9 cellular contexts compared by ENCODE assay signal in the genomic region with DNA sequence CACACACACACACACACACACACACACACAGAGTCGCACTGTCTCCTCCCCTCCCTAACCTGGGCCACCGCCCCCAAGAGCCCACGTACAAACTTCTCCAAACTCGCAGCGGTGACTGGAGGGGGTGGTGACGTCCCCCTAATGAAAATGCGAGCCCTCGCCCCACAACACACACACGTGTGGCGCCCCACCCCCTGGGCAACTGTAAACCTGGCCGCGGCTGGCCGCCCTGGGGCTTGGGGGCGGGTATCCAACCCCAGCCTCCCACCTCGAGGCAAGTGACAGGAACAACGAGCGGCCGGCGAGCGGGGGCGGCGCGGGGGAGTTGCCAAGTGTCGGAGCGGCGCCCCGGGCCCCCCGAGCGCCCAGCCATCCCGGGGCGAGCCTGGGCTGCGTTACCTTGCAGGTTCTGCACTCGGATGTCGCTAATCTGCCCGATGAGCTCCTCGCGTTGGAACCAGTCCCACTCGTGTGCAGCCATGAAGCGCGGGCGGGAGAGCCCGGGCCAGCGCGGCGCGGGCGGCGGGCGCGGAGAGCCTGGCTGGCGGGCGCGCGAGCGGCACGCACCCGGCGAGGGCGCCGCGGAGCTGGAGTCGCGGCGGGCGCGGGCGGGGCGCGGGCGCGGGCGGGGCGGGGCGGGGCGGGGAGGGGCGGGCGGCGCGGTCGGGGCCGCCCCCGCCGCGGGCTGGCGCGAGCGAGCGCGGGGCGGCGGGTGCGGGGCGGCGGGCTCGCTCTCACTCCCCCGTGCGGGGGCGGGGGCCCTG. TPM values are rescaled to one million over a fixed set of nuclear protein-coding genes. Genes with fewer than 3 reads are reported as not detected.
A peak's percentile ranks its signal among the peaks of the same experiment; 100 is the strongest.
DNase-seq lines count a peak whose midpoint lies in the region; ATAC-seq, FAIRE-seq and TF ChIP-seq lines count a peak whose summit lies in the region.
"Had no signal": no experiment of that assay in that cellular context is flagged by ENCODE, and none has a peak within 500 bp of the region (broad histone marks: within the 10 kb centered on the region; RNA-seq: fewer than 3 reads in every experiment).

A gene with protein sequence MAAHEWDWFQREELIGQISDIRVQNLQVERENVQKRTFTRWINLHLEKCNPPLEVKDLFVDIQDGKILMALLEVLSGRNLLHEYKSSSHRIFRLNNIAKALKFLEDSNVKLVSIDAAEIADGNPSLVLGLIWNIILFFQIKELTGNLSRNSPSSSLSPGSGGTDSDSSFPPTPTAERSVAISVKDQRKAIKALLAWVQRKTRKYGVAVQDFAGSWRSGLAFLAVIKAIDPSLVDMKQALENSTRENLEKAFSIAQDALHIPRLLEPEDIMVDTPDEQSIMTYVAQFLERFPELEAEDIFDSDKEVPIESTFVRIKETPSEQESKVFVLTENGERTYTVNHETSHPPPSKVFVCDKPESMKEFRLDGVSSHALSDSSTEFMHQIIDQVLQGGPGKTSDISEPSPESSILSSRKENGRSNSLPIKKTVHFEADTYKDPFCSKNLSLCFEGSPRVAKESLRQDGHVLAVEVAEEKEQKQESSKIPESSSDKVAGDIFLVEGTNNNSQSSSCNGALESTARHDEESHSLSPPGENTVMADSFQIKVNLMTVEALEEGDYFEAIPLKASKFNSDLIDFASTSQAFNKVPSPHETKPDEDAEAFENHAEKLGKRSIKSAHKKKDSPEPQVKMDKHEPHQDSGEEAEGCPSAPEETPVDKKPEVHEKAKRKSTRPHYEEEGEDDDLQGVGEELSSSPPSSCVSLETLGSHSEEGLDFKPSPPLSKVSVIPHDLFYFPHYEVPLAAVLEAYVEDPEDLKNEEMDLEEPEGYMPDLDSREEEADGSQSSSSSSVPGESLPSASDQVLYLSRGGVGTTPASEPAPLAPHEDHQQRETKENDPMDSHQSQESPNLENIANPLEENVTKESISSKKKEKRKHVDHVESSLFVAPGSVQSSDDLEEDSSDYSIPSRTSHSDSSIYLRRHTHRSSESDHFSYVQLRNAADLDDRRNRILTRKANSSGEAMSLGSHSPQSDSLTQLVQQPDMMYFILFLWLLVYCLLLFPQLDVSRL (minus strand): TSS at position 597 of the 764 bp plus-strand sequence. CDS start 116 bp downstream, at position 481.

- no peak for FAIRE-seq in K562 (lab: Jason Lieb, UNC)
- FAIRE-seq: A204.1 had no signal

- TF ChIP-seq RAD21 in K562 (CRISPR knock-in tag; conservative IDR thresholded peaks at IDR 0.05 in 1 of 2, IDR thresholded peaks at IDR 0.05 in 1 of 2), result no peak

- H3K27me3 ChIP-seq in RWPE2 (ENCODE audit: insufficient read depth, poor library complexity, severe bottlenecking) (no peaks in the 10 kb centered on the region), K562 (ENCODE audit: control insufficient read depth in 2 of 2, insufficient read depth in 2 of 2, low read length in 2 of 2) (peaks cover 0 to 37% of the 10 kb centered on the region in 2 experiments; a peak in 3 of 5 replicates), smooth muscle cell (ENCODE audit: low read depth) (no peaks in the 10 kb centered on the region)

- H3K27ac ChIP-seq in RWPE2 (ENCODE audit: poor library complexity, severe bottlenecking) (no peak within 1 kb of the TSS), K562 (ENCODE audit: extremely low read depth, low read depth, low read length) (no peak within 1 kb of the TSS), smooth muscle cell (ENCODE audit: low read depth) (no peak within 1 kb of the TSS)

- H3K4me3 ChIP-seq in RWPE2 (ENCODE audit: severe bottlenecking) (peak within 1 kb of the TSS; percentile 91), K562 (peak within 1 kb of the TSS; percentile 41), smooth muscle cell (peak within 1 kb of the TSS; percentile 70)

- CTCF ChIA-PET in K562 (lab: Yijun Ruan, JAX; ENCODE audit: low intra/inter-chr PET ratio), result no interaction called here

- WGBS in K562 (ENCODE audit: insufficient coverage, low coverage, missing lambda C conversion rate), result 0% methylated on average over 4 of the region's 98 CpGs
- WGBS in smooth muscle cell (ENCODE audit: low lambda C conversion rate), result 2% methylated on average over 67 of the region's 98 CpGs

- peak; percentile 40 for ATAC-seq in HG02884 (IDR thresholded peaks at IDR 0.05; ENCODE audit: unreplicated experiment)
- ATAC-seq in RWPE2 (ENCODE audit: low read depth), result 0 out of 3 replicates have a peak, but pooled peaks have one; percentile 4
- peak; percentile 83 for ATAC-seq in K562
- ATAC-seq in GM18519 (IDR thresholded peaks at IDR 0.05; ENCODE audit: low FRiP score, unreplicated experiment), result no peak

- no peak for TF ChIP-seq POLR2A in K562 (conservative IDR thresholded peaks at IDR 0.05)

- H2AFZ ChIP-seq in K562 (ENCODE audit: low read depth, low read length), result peak within 1 kb of the TSS; percentile 66; the same call in 1 of the 2 replicates
- H2AFZ ChIP-seq in smooth muscle cell (ENCODE audit: low read depth), result peak within 1 kb of the TSS; percentile 98

- no peaks in the 10 kb centered on the region for H3K9me1 ChIP-seq in K562 (ENCODE audit: control insufficient read depth, insufficient read depth, low read length)

- H3F3A ChIP-seq in smooth muscle cell (ENCODE audit: low read depth), result no peaks in the 10 kb centered on the region

- in situ Hi-C loops in K562 (cut with MboI), result no loop called here

- BruUV-seq in K562 (replicated peaks; lab: Mats Ljungman, UMichigan), result no TSS peak

- H3K79me2 ChIP-seq in K562 (ENCODE audit: control insufficient read depth, insufficient read depth, low read length) (no peaks in the 10 kb centered on the region), smooth muscle cell (ENCODE audit: low read depth) (no peaks in the 10 kb centered on the region)

- TF ChIP-seq EP300 in K562 (IDR thresholded peaks at IDR 0.05; ENCODE audit: low read length), result no peak

- H3K9me3 ChIP-seq in RWPE2 (ENCODE audit: severe bottlenecking), result no peaks in the 10 kb centered on the region
- no peaks in the 10 kb centered on the region for H3K9me3 ChIP-seq in K562 (replicated peaks; ENCODE audit: control insufficient read depth, insufficient read depth, low read depth, low read length)
- no peaks in the 10 kb centered on the region for H3K9me3 ChIP-seq in smooth muscle cell (replicated peaks; ENCODE audit: low read depth)

- TF ChIP-seq CTCF in RWPE2 (IDR thresholded peaks at IDR 0.05; ENCODE audit: poor library complexity, severe bottlenecking) (peak; percentile 7), K562 (IDR thresholded peaks at IDR 0.05 in 2 of 3, conservative IDR thresholded peaks at IDR 0.05 in 1 of 3; ENCODE audit: insufficient read depth in 2 of 3, low read depth in 1 of 3, low read length in 3 of 3) (no peak), smooth muscle cell (IDR thresholded peaks at IDR 0.05; ENCODE audit: borderline replicate concordance, insufficient read depth, poor library complexity, severe bottlenecking) (no peak)

- H3K4me2 ChIP-seq in K562 (ENCODE audit: insufficient read depth, low read length) (peak within 1 kb of the TSS; percentile 66), smooth muscle cell (peak within 1 kb of the TSS; percentile 100)

- intact Hi-C loops in K562 (cut with micrococcal nuclease), result no loop called here

- H3K9ac ChIP-seq in K562 (ENCODE audit: insufficient read depth in 1 of 2, low read depth in 2 of 2, low read length in 2 of 2) (peak within 1 kb of the TSS in 1 of 2 experiments; percentile 85; a peak in 2 of 4 replicates), smooth muscle cell (ENCODE audit: low read depth) (no peak within 1 kb of the TSS)

- H3K4me1 ChIP-seq in RWPE2 (ENCODE audit: insufficient read depth, poor library complexity, severe bottlenecking), result peaks cover 38% of the 10 kb centered on the region
- H3K4me1 ChIP-seq in K562 (replicated peaks in 1 of 2; ENCODE audit: control insufficient read depth in 2 of 2, insufficient read depth in 2 of 2, low read length in 2 of 2), result peaks cover 0 to 12% of the 10 kb centered on the region in 2 experiments; a peak in 2 of 5 replicates
- H3K4me1 ChIP-seq in smooth muscle cell (ENCODE audit: low read depth), result no peaks in the 10 kb centered on the region

- H4K20me1 ChIP-seq in K562 (replicated peaks; ENCODE audit: control insufficient read depth, insufficient read depth, low read length) (no peaks in the 10 kb centered on the region), smooth muscle cell (ENCODE audit: low read depth) (no peaks in the 10 kb centered on the region)

- DNase-seq in DMS 273 (lab: John Stamatoyannopoulos, UW; ENCODE audit: unreplicated experiment) (peak; percentile 79), DMS 273 treated with DMSO at 0.1 percent for 48 hours (lab: John Stamatoyannopoulos, UW) (no peak), RWPE2 (ENCODE audit: low spot score) (no peak), K562 (ENCODE audit: extremely low read depth in 1 of 4, low spot score in 3 of 4) (peak; percentile 23 to 87 (median 78)), iPS-NIHi11 (ENCODE audit: low spot score) (peak; percentile 94), smooth muscle cell (lab: John Stamatoyannopoulos, UW; ENCODE audit: unreplicated experiment) (no peak)

- H3K36me3 ChIP-seq in RWPE2 (ENCODE audit: low read depth), result no peaks in the 10 kb centered on the region
- H3K36me3 ChIP-seq in K562 (ENCODE audit: control insufficient read depth, insufficient read depth, low read length), result no peaks in the 10 kb centered on the region
- H3K36me3 ChIP-seq in smooth muscle cell (ENCODE audit: low read depth), result no peaks in the 10 kb centered on the region

- POLR2A ChIA-PET in K562 (lab: Yijun Ruan, JAX), result no interaction called here

TF ChIP-seq in K562, 482 proteins besides CTCF, POLR2A, EP300 and RAD21 (continues in another document):
- TF ChIP-seq L3MBTL2 (IDR thresholded peaks at IDR 0.05) (0 out of 2 replicates have a peak, but pooled peaks have one; percentile 15), FOXA1 (IDR thresholded peaks at IDR 0.05; ENCODE audit: borderline replicate concordance) (no peak)

RNA-seq across cellular contexts. Expression of the gene that starts here (rescaled TPM):
- total RNA-seq in K562 (2011; cell fraction: chromatin; rRNA removed; ENCODE audit: low replicate concordance), result 0.37 and 1.2 TPM in 2 replicates
- total RNA-seq in K562 (2011; cell fraction: nucleolus; rRNA removed), result 0.17 and 0.39 TPM in 2 replicates
- total RNA-seq in K562 (2011; cell fraction: nucleoplasm; rRNA removed), result 0.15 and 0.51 TPM in 2 replicates
- total RNA-seq in K562 (2014; rRNA removed) (under 0.01 TPM in 1 of 2 replicates, not detected in the other), K562 (2014; rRNA removed; fragmentation: Illumina TruSeq; extraction: Trizol) (0.04 and 0.06 TPM in 2 replicates), K562 (2015; rRNA removed; fragmentation: Illumina TruSeq; extraction: Trizol) (not detected in 2 replicates), K562 (2021) (0.09 and 0.18 TPM in 2 replicates), smooth muscle cell (2.8 and 3.5 TPM in 2 replicates)
- polyA plus RNA-seq in K562 (2011; rRNA removed) (0.11 and 0.14 TPM in 2 replicates), K562 (2014; fragmentation: Illumina TruSeq; extraction: Trizol) (0.07 and 0.10 TPM in 2 replicates), K562 (2014; fragmentation: Nextera tagmentation; extraction: Ambion mirVana) (not detected), K562 (2014; rRNA removed) (0.01 TPM in 2 replicates), smooth muscle cell (1.3 and 3.9 TPM in 2 replicates)
- 0.01 and 0.06 TPM in 2 replicates for polyA plus RNA-seq in K562 (2011; cell fraction: cytosol; rRNA removed)
- polyA plus RNA-seq in K562 (2011; cell fraction: nucleus; rRNA removed), result 0.20 and 0.21 TPM in 2 replicates
- 0.03 and 0.16 TPM in 2 replicates for polyA plus RNA-seq in K562 (2012)
- 0.09 and 0.21 TPM in 2 replicates for polyA minus RNA-seq in K562 (2011; rRNA and poly(A)+ RNA removed)
- 0.29 TPM in 1 of 2 replicates, not detected in the other for polyA minus RNA-seq in K562 (2011; cell fraction: cytosol; rRNA and poly(A)+ RNA removed)
- 0.13 TPM in 1 of 2 replicates, not detected in the other for polyA minus RNA-seq in K562 (2011; cell fraction: nucleus; rRNA and poly(A)+ RNA removed)

Comparison
In these comparisons a context has a peak if more than half of its experiments do, and no peak if none do; other contexts are left out.
1. DNase-seq: peak in DMS 273 (single experiment), K562 (4 of 4) and iPS-NIHi11 (single experiment); none in DMS 273 treated with DMSO at 0.1 percent for 48 hours (single experiment), RWPE2 (single experiment) and smooth muscle cell (single experiment).
2. H3K4me3 ChIP-seq: peak in every context shown above with its lines; median percentile 91 in RWPE2; 70 in smooth muscle cell; 41 in K562.